Comparison of ENCODE assay signal across 11 cellular contexts in the genomic region with DNA sequence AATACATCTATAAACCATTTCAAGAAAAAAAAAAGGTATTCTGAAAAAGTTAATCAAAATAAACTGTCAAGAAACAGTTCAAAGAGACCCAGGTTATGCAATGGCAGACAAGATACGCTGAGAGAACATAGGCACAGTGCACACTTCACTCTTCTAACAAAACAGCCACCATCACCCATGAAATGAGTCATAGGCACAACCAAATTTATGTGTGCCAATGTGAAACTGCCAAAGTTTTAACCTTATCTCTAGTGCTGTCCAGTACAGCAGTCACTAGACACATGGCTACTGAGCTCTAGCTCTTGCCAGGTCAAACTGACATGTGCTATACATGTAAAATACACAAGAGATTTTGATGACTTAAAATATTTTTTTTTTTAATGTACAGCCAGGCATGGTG. TPM values are rescaled to one million over a fixed set of nuclear protein-coding genes. Genes with fewer than 3 reads are reported as not detected.
DNase-seq lines count a peak whose midpoint lies in the region; ATAC-seq and TF ChIP-seq lines count a peak whose summit lies in the region.
"Had no signal": no experiment of that assay in that cellular context is flagged by ENCODE, and none has a peak within 500 bp of the region (broad histone marks: within the 10 kb centered on the region; RNA-seq: fewer than 3 reads in every experiment).

No MANE protein-coding gene starts in this region.

- H3K79me2 ChIP-seq in mammary epithelial cell (ENCODE audit: insufficient read depth, low read length), result peaks cover 41% of the 10 kb centered on the region

- TF ChIP-seq EP300 in suprapubic skin (IDR thresholded peaks at IDR 0.05), result no peak

- H2AFZ ChIP-seq in mammary epithelial cell (ENCODE audit: low read depth, low read length), result no peak overlapping the region

- H3K9ac ChIP-seq in mammary epithelial cell (ENCODE audit: insufficient read depth, low read length), result peak overlapping the region; percentile 5

- H3K4me1 ChIP-seq in mammary epithelial cell (ENCODE audit: insufficient read depth, low read length) (peaks cover 14% of the 10 kb centered on the region), suprapubic skin (peaks cover 24% of the 10 kb centered on the region)

- intact Hi-C loops in mammary epithelial cell (cut with micrococcal nuclease), result loop anchor here (10.0 kb wide), 1 partner anchor 515 kb away; no protein-coding TSS in a partner anchor

- ATAC-seq in GM19463 (IDR thresholded peaks at IDR 0.05; ENCODE audit: unreplicated experiment) (peak; percentile 19), HG03039 (IDR thresholded peaks at IDR 0.05; ENCODE audit: unreplicated experiment) (no peak)
- ATAC-seq: gastroesophageal sphincter had no signal

- H4K20me1 ChIP-seq in mammary epithelial cell (ENCODE audit: insufficient read depth, low read length), result no peaks in the 10 kb centered on the region

- in situ Hi-C loops in mammary epithelial cell (cut with MboI; ENCODE audit: low sequenced_read_pairs in 2 of 2), result no loop called here

- H3K4me2 ChIP-seq in mammary epithelial cell (ENCODE audit: insufficient read depth, low read depth, low read length), result peak overlapping the region; percentile 86

- DNase-seq in Daoy (ENCODE audit: low read depth) (peak; percentile 14), NOMO-1 treated with dmso at 0.1 percent for 144 hours (lab: John Stamatoyannopoulos, UW; ENCODE audit: unreplicated experiment) (peak; percentile 45), mammary epithelial cell (no peak), HPDE6-E6E7 (ENCODE audit: extremely low spot score) (no peak), suprapubic skin (ENCODE audit: low spot score in 2 of 2) (no peak), CD1c-positive myeloid dendritic cell (ENCODE audit: extremely low spot score) (no peak)
- DNase-seq: caudate nucleus, NCI-H524 treated with DMSO at 0.1 percent for 48 hours had no signal

- 92% methylated on average over 1 of the region's 1 CpG for WGBS in mammary epithelial cell (ENCODE audit: low coverage, missing lambda C conversion rate)
- WGBS in suprapubic skin, result 53% methylated on average over 1 of the region's 1 CpG

- BruUV-seq in mammary epithelial cell (replicated peaks; lab: Mats Ljungman, UMichigan), result no TSS peak

- no peak for TF ChIP-seq POLR2A in suprapubic skin (IDR thresholded peaks at IDR 0.05)

- H3K27ac ChIP-seq in mammary epithelial cell (ENCODE audit: insufficient read depth, low read depth, low read length), result peak overlapping the region; percentile 19
- H3K27ac ChIP-seq in suprapubic skin, result no peak overlapping the region
- H3K27ac ChIP-seq: gastroesophageal sphincter had no signal

- H3K36me3 ChIP-seq in mammary epithelial cell (ENCODE audit: insufficient read depth, low read length), result no peaks in the 10 kb centered on the region
- H3K36me3 ChIP-seq in suprapubic skin, result no peaks in the 10 kb centered on the region

- dilution Hi-C loops in mammary epithelial cell (cut with HindIII; ENCODE audit: low sequenced_read_pairs), result no loop called here

- no peaks in the 10 kb centered on the region for H3K9me3 ChIP-seq in mammary epithelial cell (replicated peaks; ENCODE audit: insufficient read depth, low read length)
- no peaks in the 10 kb centered on the region for H3K9me3 ChIP-seq in suprapubic skin
- H3K9me3 ChIP-seq: gastroesophageal sphincter had no signal

- H3K4me3 ChIP-seq in mammary epithelial cell (replicated peaks in 1 of 3; ENCODE audit: insufficient read depth in 1 of 3, low read depth in 2 of 3, low read length in 3 of 3) (peak overlapping the region in 1 of 3 experiments; percentile 28), suprapubic skin (no peak overlapping the region)

- CTCF ChIA-PET in mammary epithelial cell (lab: Charles Lee; ENCODE audit: low non-redundant PET), result no interaction called here

- H3K27me3 ChIP-seq in mammary epithelial cell (ENCODE audit: insufficient read depth, low read length), result no peaks in the 10 kb centered on the region
- H3K27me3 ChIP-seq in suprapubic skin, result no peaks in the 10 kb centered on the region
- H3K27me3 ChIP-seq: gastroesophageal sphincter had no signal

- no peak for TF ChIP-seq CTCF in mammary epithelial cell (conservative IDR thresholded peaks at IDR 0.05 in 1 of 2, IDR thresholded peaks at IDR 0.05 in 1 of 2; ENCODE audit: extremely low read depth in 1 of 2, insufficient read depth in 1 of 2, low read depth in 1 of 2, low read length in 2 of 2)
- TF ChIP-seq CTCF in suprapubic skin (IDR thresholded peaks at IDR 0.05), result no peak

RNA-seq across cellular contexts. Expression of a gene that starts 1.4 kb away (rescaled TPM):
- total RNA-seq in Daoy (2014; rRNA removed; shearing (Covaris generic)), result 6.7 and 9.5 TPM in 2 replicates
- total RNA-seq in mammary epithelial cell (10 to 100 TPM in 1 of 2 donors, 1 to 10 TPM in 1; 3.3 to 23.0 TPM), suprapubic skin (10 to 100 TPM in 3 of 4 donors, 1 to 10 TPM in 1; 7.4 to 30.4 (median 11.7) TPM)
- polyA plus RNA-seq in mammary epithelial cell, result 3.3 TPM
- 9.0 TPM for polyA minus RNA-seq in mammary epithelial cell

RNA-seq across cellular contexts. Expression of a gene that starts 15.3 kb away (rescaled TPM):
- not detected in 2 replicates for total RNA-seq in Daoy (2014; rRNA removed; shearing (Covaris generic))
- total RNA-seq in mammary epithelial cell (not detected), suprapubic skin (not detected)
- polyA plus RNA-seq in mammary epithelial cell, result not detected
- polyA minus RNA-seq in mammary epithelial cell, result not detected

Comparison
In these comparisons a context has a peak if more than half of its experiments do, and no peak if none do; other contexts are left out.
1. DNase-seq: peak in Daoy (single experiment) and NOMO-1 treated with dmso at 0.1 percent for 144 hours (single experiment); none in mammary epithelial cell (single experiment), HPDE6-E6E7 (single experiment), suprapubic skin (0 of 2) and CD1c-positive myeloid dendritic cell (single experiment).